ENCODE assay signal across 8 cellular contexts in genomic region chr1:244861683-244862082, GRCh38. TPM values are rescaled to one million over a fixed set of nuclear protein-coding genes. Genes with fewer than 3 reads are reported as not detected.
DNase-seq lines count a peak whose midpoint lies in the region; ATAC-seq and TF ChIP-seq lines count a peak whose summit lies in the region.

No MANE protein-coding gene starts in this region.

- H3K4me3 ChIP-seq in PC-9 (peak overlapping the region; percentile 98), epithelial cell of esophagus (ENCODE audit: low read length) (peak overlapping the region; percentile 89), parathyroid adenoma (ENCODE audit: low read depth, low read length) (peak overlapping the region; percentile 96)

- ATAC-seq in GM21786 (IDR thresholded peaks at IDR 0.05; ENCODE audit: unreplicated experiment): no peak

- H3F3A ChIP-seq in PC-9 (ENCODE audit: insufficient read depth, low read depth): peaks cover 59% of the 10 kb centered on the region

- TF ChIP-seq CTCF in PC-9 (conservative IDR thresholded peaks at IDR 0.05) (no peak), epithelial cell of esophagus (IDR thresholded peaks at IDR 0.05; ENCODE audit: insufficient read depth, low read depth, low read length, missing control alignments) (no peak), parathyroid adenoma (IDR thresholded peaks at IDR 0.05) (no peak)

- H3K27me3 ChIP-seq in PC-9 (ENCODE audit: insufficient read depth, low read depth) (no peaks in the 10 kb centered on the region), parathyroid adenoma (ENCODE audit: control insufficient read depth, insufficient read depth, low read length) (no peaks in the 10 kb centered on the region)

- no peaks in the 10 kb centered on the region for H3K9me2 ChIP-seq in PC-9 (ENCODE audit: insufficient read depth)

- intact Hi-C loops in PC-9 (cut with micrococcal nuclease; ENCODE audit: unreplicated experiment): loop anchor here (1.0 to 10.0 kb wide), 4 partner anchors 181 to 814 kb away; partner anchors contain the start of gene KIF26B
- intact Hi-C loops in posterior vena cava (cut with DNase I): loop anchor here (2.0 to 10.0 kb wide), 2 partner anchors 23 to 103 kb away; a partner anchor contains a TSS
- intact Hi-C loops in head of caudate nucleus (cut with DNase I): loop anchor here (10.0 kb wide), 1 partner anchor 183 kb away; no protein-coding TSS in a partner anchor

- H3K36me3 ChIP-seq in ES-I3 (ENCODE audit: insufficient read depth, low read length) (peaks cover 40% of the 10 kb centered on the region), PC-9 (ENCODE audit: low read depth) (peaks cover 60% of the 10 kb centered on the region), parathyroid adenoma (ENCODE audit: control insufficient read depth, insufficient read depth, low read length) (no peaks in the 10 kb centered on the region)

- H3K9ac ChIP-seq in ES-I3 (ENCODE audit: low read depth, low read length) (peak overlapping the region; percentile 100), parathyroid adenoma (no peak overlapping the region)

- H3K9me3 ChIP-seq in ES-I3 (ENCODE audit: control insufficient read depth, insufficient read depth, low read length) (no peaks in the 10 kb centered on the region), PC-9 (ENCODE audit: insufficient read depth, low read depth) (no peaks in the 10 kb centered on the region), parathyroid adenoma (ENCODE audit: control insufficient read depth, low read length) (no peaks in the 10 kb centered on the region)

- H3K4me1 ChIP-seq in ES-I3 (ENCODE audit: insufficient read depth, low read length) (no peaks in the 10 kb centered on the region; the same call in 1 of the 2 replicates), PC-9 (replicated peaks; ENCODE audit: insufficient read depth) (peaks cover 31% of the 10 kb centered on the region), parathyroid adenoma (peaks cover 8% of the 10 kb centered on the region)

- H3K4me2 ChIP-seq in PC-9: peak overlapping the region; percentile 89
- H3K4me2 ChIP-seq in parathyroid adenoma (ENCODE audit: low read length): peak overlapping the region; percentile 88

- H3K79me2 ChIP-seq in PC-9 (ENCODE audit: low read depth): peaks cover 74% of the 10 kb centered on the region
- peaks cover 20% of the 10 kb centered on the region for H3K79me2 ChIP-seq in parathyroid adenoma

- POLR2A ChIA-PET in PC-9 (lab: Charles Lee; ENCODE audit: unreplicated experiment): interaction anchor here (0.7 kb wide), 1 partner anchor 110 kb away, joined by 40 read pairs; no protein-coding TSS in a partner anchor

- H3K27ac ChIP-seq in PC-9 (peak overlapping the region; percentile 70; the same call in 1 of the 2 replicates), parathyroid adenoma (no peak overlapping the region)

- peaks cover 61% of the 10 kb centered on the region for H4K20me1 ChIP-seq in PC-9 (ENCODE audit: insufficient read depth)

- CTCF ChIA-PET in PC-9 (lab: Charles Lee): interaction anchor here (0.6 kb wide), 1 partner anchor 185 kb away, joined by 5 read pairs; no protein-coding TSS in a partner anchor

- DNase-seq in PC-9 (no peak), epithelial cell of esophagus (ENCODE audit: low read depth) (no peak), posterior vena cava (ENCODE audit: low spot score) (no peak), head of caudate nucleus (no peak), GDM1 (lab: John Stamatoyannopoulos, UW) (no peak)

- H2AFZ ChIP-seq in PC-9: no peak overlapping the region
- no peak overlapping the region for H2AFZ ChIP-seq in parathyroid adenoma

- no TSS peak for BruUV-seq in PC-9 (replicated peaks; lab: Mats Ljungman, UMichigan)

RNA-seq across cellular contexts. Expression of gene HNRNPU, which starts 2.7 kb away (rescaled TPM):
- total RNA-seq in PC-9 (2021) (291 and 376 TPM in 2 replicates), posterior vena cava (100 to 1,000 TPM; 186 to 214 TPM)

RNA-seq across cellular contexts. Expression of gene COX20, which starts 26.2 kb away (rescaled TPM):
- total RNA-seq in PC-9 (2021) (34.5 and 40.7 TPM in 2 replicates), posterior vena cava (10 to 100 TPM; 42.1 to 47.6 TPM)
